Comparison of ENCODE assay signal across 9 cellular contexts in genomic region chr2:234488913-234489451, GRCh38. TPM values are rescaled to one million over a fixed set of nuclear protein-coding genes. Genes with fewer than 3 reads are reported as not detected.
A peak's percentile ranks its signal among the peaks of the same experiment; 100 is the strongest.
DNase-seq lines count a peak whose midpoint lies in the region; ATAC-seq and TF ChIP-seq lines count a peak whose summit lies in the region.
"Had no signal": no experiment of that assay in that cellular context is flagged by ENCODE, and none has a peak within 500 bp of the region (broad histone marks: within the 10 kb centered on the region; RNA-seq: fewer than 3 reads in every experiment).

No MANE protein-coding gene starts in this region.

- no peaks in the 10 kb centered on the region for H3K27me3 ChIP-seq in foreskin keratinocyte

- ATAC-seq in GM19467 (IDR thresholded peaks at IDR 0.05; ENCODE audit: unreplicated experiment) (peak; percentile 56), HG03565 (IDR thresholded peaks at IDR 0.05; ENCODE audit: unreplicated experiment) (peak; percentile 48), foreskin keratinocyte (no peak)
- ATAC-seq: K562 had no signal

- peaks cover 10% of the 10 kb centered on the region for H3K4me1 ChIP-seq in foreskin keratinocyte

- in situ Hi-C loops in KBM-7 (cut with MboI; ENCODE audit: low pct_unique_long_range_greater_than_20kb, low sequenced_read_pairs) = no loop called here

- no peak overlapping the region for H3K27ac ChIP-seq in foreskin keratinocyte

- peak; percentile 53 for DNase-seq in activated T-helper 9 cell treated with anti-CD3 and anti-CD28 coated beads, Interleukin-2, amount 50 U/mL, for 16 hours (ENCODE audit: low read depth)
- peak; percentile 38 for DNase-seq in stimulated activated CD8-positive, alpha-beta memory T cell treated with anti-CD3 and anti-CD28 coated beads, Interleukin-4, amount 100 ng/mL, for 24 hours (ENCODE audit: low read depth)
- DNase-seq in KBM-7 = no peak
- DNase-seq in NCI-H1105 (lab: John Stamatoyannopoulos, UW) = no peak
- DNase-seq in foreskin keratinocyte = no peak
- no peak for DNase-seq in NCI-H446 (lab: John Stamatoyannopoulos, UW)

- TF ChIP-seq CTCF in foreskin keratinocyte (conservative IDR thresholded peaks at IDR 0.05) = no peak

RNA-seq across cellular contexts. Expression of gene ARL4C, which starts 7.9 kb away (rescaled TPM):
- 139 and 150 TPM in 2 replicates for total RNA-seq in foreskin keratinocyte
- 105 and 111 TPM in 2 replicates for polyA plus RNA-seq in foreskin keratinocyte

Comparison
In these comparisons a context has a peak if more than half of its experiments do, and no peak if none do; other contexts are left out.
1. DNase-seq: peak in activated T-helper 9 cell treated with anti-CD3 and anti-CD28 coated beads, Interleukin-2, amount 50 U/mL, for 16 hours (single experiment) and stimulated activated CD8-positive, alpha-beta memory T cell treated with anti-CD3 and anti-CD28 coated beads, Interleukin-4, amount 100 ng/mL, for 24 hours (single experiment); none in KBM-7 (single experiment), NCI-H1105 (single experiment), foreskin keratinocyte (0 of 2) and NCI-H446 (0 of 2).